ENCODE assay signal across 7 cellular contexts in the genomic region with DNA sequence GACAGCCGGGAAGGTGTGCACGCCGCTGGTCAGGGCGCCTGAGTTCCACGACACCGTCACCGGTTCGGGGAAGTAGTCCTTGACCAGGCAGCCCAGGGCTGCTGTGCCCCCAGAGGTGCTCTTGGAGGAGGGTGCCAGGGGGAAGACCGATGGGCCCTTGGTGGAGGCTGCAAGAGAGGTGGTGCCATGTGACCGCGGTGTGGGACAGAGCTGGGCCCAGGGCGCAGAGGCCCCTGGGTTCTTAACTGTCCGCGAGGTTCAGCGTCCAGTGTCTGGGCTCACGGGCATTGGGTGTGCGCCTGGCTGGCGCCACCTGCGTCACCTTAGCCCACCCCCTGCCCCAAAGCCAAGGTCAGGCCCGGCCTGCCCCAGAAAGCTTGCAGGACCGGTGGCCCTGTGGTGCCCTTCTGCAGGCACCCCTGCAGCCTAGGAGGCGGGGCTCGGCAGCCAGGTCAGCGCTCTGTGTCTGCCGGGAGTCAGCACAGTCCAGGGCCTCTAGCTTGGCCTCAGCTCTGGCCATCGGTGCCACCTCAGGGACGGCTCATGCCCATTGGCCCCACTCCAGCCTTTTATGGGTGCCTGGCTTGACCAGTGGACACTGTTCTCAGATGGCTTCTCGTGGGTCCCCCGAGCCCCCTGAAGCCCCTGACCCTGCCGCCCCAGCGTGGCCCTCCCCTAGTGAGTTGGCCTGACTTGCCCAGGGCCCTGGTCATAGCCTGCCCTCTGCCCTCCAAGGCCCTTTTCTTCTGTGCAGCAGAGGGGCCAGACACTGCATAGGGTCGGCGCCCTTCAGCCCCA.
A peak's percentile ranks its signal among the peaks of the same experiment; 100 is the strongest.
DNase-seq lines count a peak whose midpoint lies in the region; ATAC-seq and TF ChIP-seq lines count a peak whose summit lies in the region.
"Not testable (repeated sequence)": the region's sequence is repeated elsewhere in the genome, so short reads cannot be mapped to it uniquely, and the experiment has no call there.

No MANE protein-coding gene starts in this region.

- H3K9me3 ChIP-seq in RWPE2 (ENCODE audit: severe bottlenecking); heart right ventricle; right lobe of liver: not testable (repeated sequence)

- peak; percentile 6; the same call in 1 of the 3 replicates for ATAC-seq in RWPE2 (ENCODE audit: low read depth)
- ATAC-seq in activated naive CD8-positive, alpha-beta T cell treated with anti-CD3 and anti-CD28 coated beads, Interleukin-2, amount 10 ng/mL, durations not matched to agents 7 days and 5 days (ENCODE audit: low read depth): peak; percentile 20
- ATAC-seq in heart right ventricle: peak in 5 of 8 donors; percentile 12 to 60 (median 34)
- peak; percentile 76 to 90 (median 85) for ATAC-seq in right lobe of liver
- peak; percentile 43 for ATAC-seq in omental fat pad (ENCODE audit: low FRiP score)
- ATAC-seq in stimulated activated naive CD8-positive, alpha-beta T cell treated with anti-CD3 and anti-CD28 coated beads, Interleukin-15, Interleukin-2, amounts not matched to agents 100 U/mL and 50 U/mL, for 24 hours: peak; percentile 35

- not testable (repeated sequence) for TF ChIP-seq POLR2A in right lobe of liver (IDR thresholded peaks at IDR 0.05)

- not testable (repeated sequence) for H3K4me1 Mint-ChIP-seq in activated naive CD8-positive, alpha-beta T cell treated with anti-CD3 and anti-CD28 coated beads, Interleukin-2, amount 10 ng/mL, durations not matched to agents 7 days and 5 days

- intact Hi-C loops in heart right ventricle (cut with DNase I); right lobe of liver (cut with DNase I): not testable (repeated sequence)

- not testable (repeated sequence) for H3K9me3 Mint-ChIP-seq in activated naive CD8-positive, alpha-beta T cell treated with anti-CD3 and anti-CD28 coated beads, Interleukin-2, amount 10 ng/mL, durations not matched to agents 7 days and 5 days

- not testable (repeated sequence) for H3K27ac Mint-ChIP-seq in activated naive CD8-positive, alpha-beta T cell treated with anti-CD3 and anti-CD28 coated beads, Interleukin-2, amount 10 ng/mL, durations not matched to agents 7 days and 5 days

- WGBS in heart right ventricle, 2 donors: 80 to 84% methylated on average over 20 to 21 of the region's 33 CpGs
- no CpG with 5 or more reads among the region's 33 CpGs for WGBS in right lobe of liver (ENCODE audit: insufficient coverage, low coverage, low lambda C conversion rate, missing lambda C conversion rate)

- DNase-seq in RWPE2 (ENCODE audit: low spot score) (peak; percentile 78), right lobe of liver (peak in 2 of 3 donors; percentile 19 to 52), omental fat pad (ENCODE audit: low spot score) (peak; percentile 16)
- DNase-seq in activated naive CD8-positive, alpha-beta T cell treated with anti-CD3 and anti-CD28 coated beads, Interleukin-2, amount 10 ng/mL, durations not matched to agents 7 days and 5 days; heart right ventricle; stimulated activated naive CD8-positive, alpha-beta T cell treated with anti-CD3 and anti-CD28 coated beads, Interleukin-15, Interleukin-2, amounts not matched to agents 100 U/mL and 50 U/mL, for 24 hours: not testable (repeated sequence)

- POLR2A ChIA-PET in activated naive CD8-positive, alpha-beta T cell treated with anti-CD3 and anti-CD28 coated beads, Interleukin-2, amount 10 ng/mL, durations not matched to agents 7 days and 5 days (lab: Charles Lee): not testable (repeated sequence)

- not testable (repeated sequence) for TF ChIP-seq CTCF in GM12875 (IDR thresholded peaks at IDR 0.05; ENCODE audit: borderline replicate concordance, insufficient read depth, low read depth, low read length); RWPE2 (IDR thresholded peaks at IDR 0.05; ENCODE audit: poor library complexity, severe bottlenecking); heart right ventricle (IDR thresholded peaks at IDR 0.05); right lobe of liver (IDR thresholded peaks at IDR 0.05); omental fat pad (IDR thresholded peaks at IDR 0.05)

- not testable (repeated sequence) for H3K27me3 Mint-ChIP-seq in activated naive CD8-positive, alpha-beta T cell treated with anti-CD3 and anti-CD28 coated beads, Interleukin-2, amount 10 ng/mL, durations not matched to agents 7 days and 5 days

- H3K27me3 ChIP-seq in RWPE2 (ENCODE audit: insufficient read depth, poor library complexity, severe bottlenecking); heart right ventricle; right lobe of liver: not testable (repeated sequence)

- not testable (repeated sequence) for H3K4me1 ChIP-seq in RWPE2 (ENCODE audit: insufficient read depth, poor library complexity, severe bottlenecking); heart right ventricle; right lobe of liver

- peak overlapping the region; percentile 31 for H3K4me3 ChIP-seq in GM12875 (ENCODE audit: low read depth, low read length)
- H3K4me3 ChIP-seq in RWPE2 (ENCODE audit: severe bottlenecking); heart right ventricle; right lobe of liver: not testable (repeated sequence)

- H3K27ac ChIP-seq in RWPE2 (ENCODE audit: poor library complexity, severe bottlenecking); heart right ventricle; right lobe of liver: not testable (repeated sequence)

- not testable (repeated sequence) for H3K36me3 ChIP-seq in RWPE2 (ENCODE audit: low read depth); heart right ventricle; right lobe of liver

- not testable (repeated sequence) for H3K4me3 Mint-ChIP-seq in activated naive CD8-positive, alpha-beta T cell treated with anti-CD3 and anti-CD28 coated beads, Interleukin-2, amount 10 ng/mL, durations not matched to agents 7 days and 5 days

- H3K36me3 Mint-ChIP-seq in activated naive CD8-positive, alpha-beta T cell treated with anti-CD3 and anti-CD28 coated beads, Interleukin-2, amount 10 ng/mL, durations not matched to agents 7 days and 5 days: not testable (repeated sequence)

Comparison
In these comparisons a context has a peak if more than half of its experiments do, and no peak if none do; other contexts are left out.
1. ATAC-seq: peak in every context shown above with its lines; median percentile 85 in right lobe of liver; 43 in omental fat pad; 35 in stimulated activated naive CD8-positive, alpha-beta T cell treated with anti-CD3 and anti-CD28 coated beads, Interleukin-15, Interleukin-2, amounts not matched to agents 100 U/mL and 50 U/mL, for 24 hours; 34 in heart right ventricle; 20 in activated naive CD8-positive, alpha-beta T cell treated with anti-CD3 and anti-CD28 coated beads, Interleukin-2, amount 10 ng/mL, durations not matched to agents 7 days and 5 days; 6 in RWPE2.